In the genomic region with DNA sequence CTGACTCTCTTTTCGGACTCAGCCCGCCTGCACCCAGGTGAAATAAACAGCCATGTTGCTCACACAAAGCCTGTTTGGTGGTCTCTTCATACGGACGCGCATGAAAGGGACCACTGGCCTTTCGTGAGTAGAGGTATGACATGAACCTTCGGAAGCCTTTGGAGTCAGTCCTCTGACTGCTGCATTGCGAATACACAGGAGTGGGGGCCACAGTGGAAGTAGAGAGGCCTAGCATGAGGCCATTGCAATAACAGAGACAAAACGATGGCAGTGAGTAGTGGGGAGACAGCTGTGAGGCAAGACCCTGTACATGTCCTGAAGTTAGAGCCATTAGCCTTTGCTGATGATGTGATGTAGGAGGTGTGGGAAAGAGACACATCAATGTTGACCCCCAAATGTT, we compare ENCODE assay signal across 18 cellular contexts. TPM values are rescaled to one million over a fixed set of nuclear protein-coding genes. Genes with fewer than 3 reads are reported as not detected.
DNase-seq lines count a peak whose midpoint lies in the region; ATAC-seq, FAIRE-seq and TF ChIP-seq lines count a peak whose summit lies in the region.
"Had no signal": no experiment of that assay in that cellular context is flagged by ENCODE, and none has a peak within 500 bp of the region (broad histone marks: within the 10 kb centered on the region; RNA-seq: fewer than 3 reads in every experiment).

No MANE protein-coding gene starts in this region.

- H3K27ac ChIP-seq in GM23248 (no peak overlapping the region), IMR-90 (ENCODE audit: insufficient read depth, low read length) (no peak overlapping the region), H1 (ENCODE audit: low read depth, low read length) (no peak overlapping the region), osteoblast (ENCODE audit: low read depth, low read length) (no peak overlapping the region)
- H3K27ac ChIP-seq: A549, HL-60 had no signal

- intact Hi-C loops in IMR-90 (cut with micrococcal nuclease): no loop called here

- no peak overlapping the region for H2AK9ac ChIP-seq in IMR-90 (replicated peaks; ENCODE audit: low read depth, low read length, poor library complexity)

- in situ Hi-C loops in GM23248 (cut with MboI): no loop called here
- in situ Hi-C loops in IMR-90 (cut with MboI; ENCODE audit: low sequenced_read_pairs): no loop called here

- H3K9me3 Mint-ChIP-seq in nephron progenitor cell: peaks cover 7% of the 10 kb centered on the region

- H3F3A ChIP-seq in GM23248 (ENCODE audit: insufficient read depth): peaks cover 11% of the 10 kb centered on the region; the same call in 1 of the 2 replicates

- H2AFZ ChIP-seq in GM23248: peak overlapping the region; percentile 72; the same call in 1 of the 2 replicates
- peak overlapping the region; percentile 77 for H2AFZ ChIP-seq in IMR-90 (replicated peaks; ENCODE audit: low read length, poor library complexity)
- no peak overlapping the region for H2AFZ ChIP-seq in H1 (ENCODE audit: low read length)
- H2AFZ ChIP-seq in osteoblast (ENCODE audit: low read length): peak overlapping the region; percentile 10

- H3K4me3 ChIP-seq in GM23248 (no peak overlapping the region), IMR-90 (ENCODE audit: insufficient read depth, low read depth, low read length) (no peak overlapping the region), H1 (ENCODE audit: extremely low read depth in 1 of 4, insufficient read depth in 2 of 4, low read depth in 3 of 4, low read length in 4 of 4) (no peak overlapping the region), osteoblast (ENCODE audit: insufficient read depth, low read length) (no peak overlapping the region)
- H3K4me3 ChIP-seq: A549 had no signal

- no peak overlapping the region for H2BK5ac ChIP-seq in IMR-90 (ENCODE audit: low read depth, low read length, poor library complexity, severe bottlenecking)
- peak overlapping the region; percentile 95; the same call in 1 of the 2 replicates for H2BK5ac ChIP-seq in H1 (ENCODE audit: low read depth, low read length)

- BruUV-seq in IMR-90 (replicated peaks; lab: Mats Ljungman, UMichigan): no TSS peak

- no peaks in the 10 kb centered on the region for H3K27me3 ChIP-seq in GM23248 (replicated peaks; ENCODE audit: insufficient read depth)
- no peaks in the 10 kb centered on the region for H3K27me3 ChIP-seq in IMR-90 (ENCODE audit: control insufficient read depth, insufficient read depth, low read length)
- H3K27me3 ChIP-seq in H1 (replicated peaks in 1 of 4; ENCODE audit: control insufficient read depth in 3 of 4, extremely low read depth in 1 of 4, insufficient read depth in 3 of 4, low read length in 3 of 4): no peaks in the 10 kb centered on the region
- no peaks in the 10 kb centered on the region for H3K27me3 ChIP-seq in osteoblast (ENCODE audit: insufficient read depth, low read length)

- H3K14ac ChIP-seq in IMR-90 (replicated peaks; ENCODE audit: low read depth, low read length): no peak overlapping the region
- H3K14ac ChIP-seq in H1 (ENCODE audit: insufficient read length): no peak overlapping the region

- TF ChIP-seq RAD21 in IMR-90 (IDR thresholded peaks at IDR 0.05; ENCODE audit: low read length) (no peak), H1 (IDR thresholded peaks at IDR 0.05 in 1 of 2, conservative IDR thresholded peaks at IDR 0.05 in 1 of 2; ENCODE audit: low read depth in 2 of 2, low read length in 2 of 2) (no peak)

- no peaks in the 10 kb centered on the region for H3K4me1 Mint-ChIP-seq in nephron progenitor cell

- peak overlapping the region; percentile 89 for H2BK12ac ChIP-seq in H1 (ENCODE audit: low read depth, low read length)

- POLR2A ChIA-PET in IMR-90 (lab: Charles Lee; ENCODE audit: unreplicated experiment) (no interaction called here), H1 (lab: Charles Lee; ENCODE audit: partially characterized antibody) (no interaction called here)

- no peaks in the 10 kb centered on the region for H3K9me3 ChIP-seq in GM23248 (ENCODE audit: low read depth)
- H3K9me3 ChIP-seq in IMR-90 (ENCODE audit: control insufficient read depth, insufficient read depth, low read length): no peaks in the 10 kb centered on the region
- H3K9me3 ChIP-seq in H1 (ENCODE audit: insufficient read depth in 2 of 2, low read depth in 1 of 2, low read length in 1 of 2): peaks cover 0 to 6% of the 10 kb centered on the region in 2 experiments; a peak in 1 of 4 replicates
- no peaks in the 10 kb centered on the region for H3K9me3 ChIP-seq in osteoblast (ENCODE audit: low read depth, low read length)
- H3K9me3 ChIP-seq: A549 had no signal

- H3K4me1 ChIP-seq in GM23248 (ENCODE audit: insufficient read depth) (no peaks in the 10 kb centered on the region; the same call in 1 of the 2 replicates), IMR-90 (ENCODE audit: control insufficient read depth, insufficient read depth, low read length) (no peaks in the 10 kb centered on the region; the same call in 1 of the 2 replicates), H1 (replicated peaks in 1 of 4; ENCODE audit: control insufficient read depth in 3 of 4, insufficient read depth in 4 of 4, low read length in 3 of 4) (no peaks in the 10 kb centered on the region), osteoblast (ENCODE audit: insufficient read depth, low read length) (peaks cover 3% of the 10 kb centered on the region)
- H3K4me1 ChIP-seq: A549 had no signal

- H3K4me2 ChIP-seq in GM23248 (ENCODE audit: unreplicated experiment) (no peak overlapping the region), IMR-90 (ENCODE audit: low read depth, low read length) (no peak overlapping the region), H1 (ENCODE audit: insufficient read depth in 1 of 2, low read depth in 2 of 2, low read length in 2 of 2) (no peak overlapping the region), osteoblast (ENCODE audit: insufficient read depth, low read length) (no peak overlapping the region)
- H3K4me2 ChIP-seq: A549 had no signal

- H3K36me3 ChIP-seq in GM23248 (ENCODE audit: low read depth): no peaks in the 10 kb centered on the region
- H3K36me3 ChIP-seq in IMR-90 (ENCODE audit: control insufficient read depth, insufficient read depth, low read length): no peaks in the 10 kb centered on the region
- no peaks in the 10 kb centered on the region for H3K36me3 ChIP-seq in H1 (ENCODE audit: control insufficient read depth in 2 of 4, insufficient read depth in 4 of 4, low read length in 3 of 4)
- no peaks in the 10 kb centered on the region for H3K36me3 ChIP-seq in osteoblast (ENCODE audit: insufficient read depth, low read length)

- H2AK5ac ChIP-seq in IMR-90 (ENCODE audit: low read depth, low read length) (0 out of 2 replicates have a peak overlapping the region, but pooled peaks have one; percentile 60), H1 (ENCODE audit: low read depth, low read length) (peak overlapping the region; percentile 70; the same call in 1 of the 2 replicates)

- H4K20me1 ChIP-seq in GM23248 (ENCODE audit: insufficient read depth) (no peaks in the 10 kb centered on the region), IMR-90 (ENCODE audit: insufficient read depth, low read length) (no peaks in the 10 kb centered on the region), H1 (replicated peaks in 1 of 2; ENCODE audit: control insufficient read depth in 1 of 2, insufficient read depth in 2 of 2, low read length in 2 of 2) (no peaks in the 10 kb centered on the region), osteoblast (ENCODE audit: insufficient read depth, low read length) (no peaks in the 10 kb centered on the region)

- H3K27me3 Mint-ChIP-seq in nephron progenitor cell (ENCODE audit: low read depth, poor library complexity): peaks cover 9% of the 10 kb centered on the region

- 0 out of 2 replicates have a peak overlapping the region, but pooled peaks have one; percentile 60 for H3K4ac ChIP-seq in IMR-90 (ENCODE audit: low read depth, low read length)
- H3K4ac ChIP-seq in H1 (replicated peaks; ENCODE audit: insufficient read length, low read depth, low read length): peak overlapping the region; percentile 11

- CTCF ChIA-PET in IMR-90 (lab: Yijun Ruan, JAX) (no interaction called here), H1 (lab: Charles Lee; ENCODE audit: partially characterized antibody) (interaction anchor here (1.8 kb wide), 1 partner anchor 115 kb away, joined by 5 read pairs; no protein-coding TSS in a partner anchor)

- H3K79me1 ChIP-seq in IMR-90 (ENCODE audit: low read depth in 1 of 2, low read length in 2 of 2) (no peaks in the 10 kb centered on the region), H1 (ENCODE audit: low read depth, low read length) (no peaks in the 10 kb centered on the region)

- no peaks in the 10 kb centered on the region for H3K23me2 ChIP-seq in H1 (ENCODE audit: low read depth, low read length)

- H3K27ac Mint-ChIP-seq in nephron progenitor cell: no peak overlapping the region

- H3K9me1 ChIP-seq in IMR-90 (ENCODE audit: insufficient read depth, low read length): no peaks in the 10 kb centered on the region

- peaks cover 2% of the 10 kb centered on the region for H3K36me3 Mint-ChIP-seq in nephron progenitor cell (ENCODE audit: low read depth)

- H4K5ac ChIP-seq in IMR-90 (ENCODE audit: low read depth, low read length) (no peak overlapping the region; the same call in 1 of the 2 replicates), H1 (ENCODE audit: insufficient read length, low read depth, low read length) (no peak overlapping the region)

- H3K56ac ChIP-seq in IMR-90 (ENCODE audit: extremely low read depth, insufficient read depth, low read length) (no peak overlapping the region), H1 (replicated peaks; ENCODE audit: insufficient read length, low read depth, low read length) (peak overlapping the region; percentile 61)

- ATAC-seq in IMR-90 (ENCODE audit: low read depth): no peak
- ATAC-seq in HG02623 (IDR thresholded peaks at IDR 0.05; ENCODE audit: unreplicated experiment): no peak
- ATAC-seq: A549 had no signal

- H4K8ac ChIP-seq in IMR-90 (ENCODE audit: low read depth in 2 of 2, low read length in 2 of 2): 0 out of 4 replicates have a peak overlapping the region, but pooled peaks of 1 of the 2 experiments have one; percentile 59
- H4K8ac ChIP-seq in H1 (ENCODE audit: extremely low read depth, insufficient read depth, low read length): no peak overlapping the region

- H4K91ac ChIP-seq in IMR-90 (ENCODE audit: insufficient read depth, low read depth, low read length): no peak overlapping the region; the same call in 1 of the 2 replicates
- no peak overlapping the region for H4K91ac ChIP-seq in H1 (replicated peaks; ENCODE audit: insufficient read length, low read length)

- no peaks in the 10 kb centered on the region for H3K79me2 ChIP-seq in GM23248 (ENCODE audit: insufficient read depth)
- H3K79me2 ChIP-seq in H1 (ENCODE audit: control insufficient read depth in 1 of 2, insufficient read depth in 2 of 2, low read length in 2 of 2): no peaks in the 10 kb centered on the region
- H3K79me2 ChIP-seq in osteoblast (ENCODE audit: insufficient read depth, low read length): no peaks in the 10 kb centered on the region

- H3K18ac ChIP-seq in IMR-90 (ENCODE audit: low read depth, low read length) (no peak overlapping the region), H1 (ENCODE audit: extremely low read depth, low read length) (peak overlapping the region; percentile 42; the same call in 1 of the 2 replicates)

- no peak overlapping the region for H2BK20ac ChIP-seq in IMR-90 (ENCODE audit: low read depth, low read length)
- peak overlapping the region; percentile 88; the same call in 1 of the 2 replicates for H2BK20ac ChIP-seq in H1 (ENCODE audit: low read length)

- H3K23ac ChIP-seq in IMR-90 (ENCODE audit: low read depth, low read length) (no peak overlapping the region), H1 (ENCODE audit: insufficient read length) (no peak overlapping the region)

- no peak overlapping the region for H2BK120ac ChIP-seq in IMR-90 (ENCODE audit: low read depth, low read length)
- peak overlapping the region; percentile 30 for H2BK120ac ChIP-seq in H1 (replicated peaks; ENCODE audit: low read depth, low read length)

- no peak for TF ChIP-seq EP300 in H1 (IDR thresholded peaks at IDR 0.05; ENCODE audit: borderline replicate concordance in 1 of 2, low read depth in 2 of 2, low read length in 2 of 2)

- no peak for FAIRE-seq in H1 (lab: Jason Lieb, UNC)
- FAIRE-seq: A549, D721Med, H54 had no signal

- no peak overlapping the region for H3K4me3 Mint-ChIP-seq in nephron progenitor cell

- TF ChIP-seq POLR2A in IMR-90 (IDR thresholded peaks at IDR 0.05; ENCODE audit: low read depth, low read length) (no peak), H1 (IDR thresholded peaks at IDR 0.05; ENCODE audit: control extremely low read depth in 1 of 2, low read depth in 2 of 2, low read length in 2 of 2) (no peak)

- DNase-seq in GM23248 (no peak), IMR-90 (no peak), H1 (ENCODE audit: low read depth in 1 of 2, low spot score in 2 of 2) (no peak), osteoblast (ENCODE audit: insufficient read length, low spot score, missing footprints) (no peak), nephron progenitor cell (no peak), mesenteric fat pad (ENCODE audit: low spot score) (no peak)
- DNase-seq in stimulated activated CD4-positive, alpha-beta T cell treated with anti-CD3 and anti-CD28 coated beads, Interleukin-4, amount 100 ng/mL, for 24 hours: no peak
- DNase-seq: C1 segment of cervical spinal cord, NCI-H187 treated with DMSO at 0.1 percent for 48 hours, NCI-H2227 treated with DMSO at 0.1 percent for 48 hours, NCI-H510A treated with DMSO at 0.1 percent for 48 hours, NCI-H774, SHP77 treated with DMSO at 0.1 percent for 48 hours had no signal

- dilution Hi-C loops in IMR-90 (cut with HindIII; ENCODE audit: low sequenced_read_pairs, unreplicated experiment): no loop called here

- H2BK15ac ChIP-seq in IMR-90 (ENCODE audit: low read depth, low read length): no peak overlapping the region
- H2BK15ac ChIP-seq in H1 (ENCODE audit: low read length): no peak overlapping the region

- no peak for TF ChIP-seq CTCF in IMR-90 (conservative IDR thresholded peaks at IDR 0.05; ENCODE audit: low read depth, low read length)
- TF ChIP-seq CTCF in H1 (IDR thresholded peaks at IDR 0.05; ENCODE audit: control extremely low read depth in 1 of 3, insufficient read depth in 1 of 3, low read depth in 1 of 3, low read length in 3 of 3): no peak
- TF ChIP-seq CTCF in osteoblast (IDR thresholded peaks at IDR 0.05; ENCODE audit: extremely low read depth, low read depth, low read length): no peak
- TF ChIP-seq CTCF in nephron progenitor cell (IDR thresholded peaks at IDR 0.05): no peak

- WGBS in GM23248 (ENCODE audit: low coverage in 1 of 2, low lambda C conversion rate in 2 of 2, missing lambda C conversion rate in 2 of 2), 2 experiments: 96 to 99% methylated on average over 7 to 9 of the region's 9 CpGs
- WGBS in IMR-90 (ENCODE audit: extremely low coverage in 2 of 2, insufficient read length in 1 of 2), 2 experiments: 75% methylated on average over 2 of the region's 9 CpGs; no CpG with 5 or more reads in 1 of the 2 experiments
- WGBS in H1 (ENCODE audit: extremely low coverage in 1 of 2, insufficient coverage in 1 of 2, insufficient read length in 1 of 2, insufficient replicate concordance in 2 of 2, low coverage in 1 of 2, low lambda C conversion rate in 2 of 2, missing lambda C conversion rate in 1 of 2), 2 experiments: 95% methylated on average over 9 of the region's 9 CpGs; no CpG with 5 or more reads in 1 of the 2 experiments

- no peak overlapping the region for H3K9ac ChIP-seq in GM23248
- no peak overlapping the region for H3K9ac ChIP-seq in IMR-90 (ENCODE audit: low read depth, low read length)
- H3K9ac ChIP-seq in H1 (replicated peaks in 1 of 4; ENCODE audit: extremely low read depth in 1 of 4, low read depth in 3 of 4, low read length in 3 of 4): no peak overlapping the region

- no peaks in the 10 kb centered on the region for H3K9me2 ChIP-seq in GM23248 (ENCODE audit: insufficient read depth)

RNA-seq across cellular contexts. Expression of a gene that starts 56.4 kb away (rescaled TPM):
- total RNA-seq in GM23248 (2014; rRNA removed; shearing (Covaris generic)): 10.8 and 13.4 TPM in 2 replicates
- polyA plus RNA-seq in GM23248 (2016; fragmentation: Nextera tagmentation; extraction: Ambion mirVana) (14.3 and 15.4 TPM in 2 replicates), IMR-90 (2012; rRNA removed) (14.2 TPM in 2 replicates), H1 (2011; rRNA removed) (3.7 and 3.9 TPM in 2 replicates)
- total RNA-seq in IMR-90 (2012; rRNA removed) (9.7 and 9.9 TPM in 2 replicates), osteoblast (22.7 and 23.5 TPM in 2 replicates), mesenteric fat pad (7.4 TPM)
- 3.5 and 7.3 TPM in 2 replicates for polyA plus RNA-seq in IMR-90 (2012; cell fraction: cytosol; rRNA removed)
- 3.2 and 12.1 TPM in 2 replicates for polyA plus RNA-seq in IMR-90 (2012; cell fraction: nucleus; rRNA removed; ENCODE audit: low replicate concordance)
- total RNA-seq in H1 (2021; fragmentation: NEBNext Ultra II Directional; extraction: Animal tissue kit (Norgen Biotek cat#: 25700)): 2.6 and 3.5 TPM in 2 replicates
- 3.1 TPM for polyA plus RNA-seq in H1 (2011; cell fraction: cytosol; rRNA removed)
- 3.4 TPM for polyA plus RNA-seq in H1 (2011; cell fraction: nucleus; rRNA removed)
- 1.6 to 3.4 TPM (median 2.4 TPM) in 4 replicates for polyA plus RNA-seq in H1 (2012, experiment 1 of 2)
- 0.34 TPM for polyA plus RNA-seq in H1 (2012, experiment 2 of 2)
- polyA plus RNA-seq in H1 (2013, experiment 1 of 2): 4.9 TPM
- 4.9 TPM for polyA plus RNA-seq in H1 (2013, experiment 2 of 2)
- 1.4 and 1.7 TPM in 2 replicates for polyA minus RNA-seq in H1 (2011; rRNA and poly(A)+ RNA removed)
- polyA minus RNA-seq in H1 (2011; cell fraction: cytosol; rRNA and poly(A)+ RNA removed): 3.2 TPM
- 1.8 TPM for polyA minus RNA-seq in H1 (2011; cell fraction: nucleus; rRNA and poly(A)+ RNA removed)
